ENCODE assay signal across 8 cellular contexts in genomic region chr10:70816220-70816894, GRCh38. TPM values are rescaled to one million over a fixed set of nuclear protein-coding genes. Genes with fewer than 3 reads are reported as not detected.
A peak's percentile ranks its signal among the peaks of the same experiment; 100 is the strongest.
DNase-seq lines count a peak whose midpoint lies in the region; ATAC-seq, FAIRE-seq and TF ChIP-seq lines count a peak whose summit lies in the region.

No MANE protein-coding gene starts in this region.

- no peak overlapping the region for H3K4ac ChIP-seq in neuronal stem cell (ENCODE audit: low read length)

- no peak for TF ChIP-seq POLR2A in gastroesophageal sphincter (IDR thresholded peaks at IDR 0.05)

- peak overlapping the region; percentile 32 for H2BK15ac ChIP-seq in neuronal stem cell (ENCODE audit: low read length)

- no peak overlapping the region for H4K91ac ChIP-seq in neuronal stem cell (ENCODE audit: low read depth, low read length, poor library complexity)

- H3K14ac ChIP-seq in neuronal stem cell (ENCODE audit: low read length): no peak overlapping the region

- no peak overlapping the region for H2BK12ac ChIP-seq in neuronal stem cell (ENCODE audit: low read length)

- H3K9me3 ChIP-seq in SJCRH30 (replicated peaks) (no peaks in the 10 kb centered on the region), gastroesophageal sphincter (no peaks in the 10 kb centered on the region), neuronal stem cell (replicated peaks in 1 of 2; ENCODE audit: control insufficient read depth in 2 of 2, insufficient read depth in 1 of 2, low read depth in 1 of 2, low read length in 2 of 2) (no peaks in the 10 kb centered on the region), tibial artery (no peaks in the 10 kb centered on the region)

- no peaks in the 10 kb centered on the region for H3K79me1 ChIP-seq in neuronal stem cell (ENCODE audit: low read depth, low read length)

- in situ Hi-C loops in Caki2 (cut with HindIII; ENCODE audit: low pct_unique_long_range_greater_than_20kb, low sequenced_read_pairs): no loop called here

- no peak for TF ChIP-seq EP300 in gastroesophageal sphincter (IDR thresholded peaks at IDR 0.05)

- H2BK120ac ChIP-seq in neuronal stem cell (ENCODE audit: low read depth, low read length): no peak overlapping the region

- peaks cover 8 to 16% of the 10 kb centered on the region in 2 donors for H3K36me3 Mint-ChIP-seq in activated naive CD4-positive, alpha-beta T cell treated with anti-CD3 and anti-CD28 coated beads, Interleukin-2, amount 50 U/mL, for 72 hours

- H3K27ac ChIP-seq in SJCRH30 (peak overlapping the region; percentile 70), gastroesophageal sphincter (peak overlapping the region; percentile 81 to 98 (median 95)), neuronal stem cell (replicated peaks; ENCODE audit: low read length) (peak overlapping the region; percentile 90), tibial artery (peak overlapping the region; percentile 87 to 93)

- peak overlapping the region; percentile 90 to 92 for H3K27ac Mint-ChIP-seq in activated naive CD4-positive, alpha-beta T cell treated with anti-CD3 and anti-CD28 coated beads, Interleukin-2, amount 50 U/mL, for 72 hours

- peak overlapping the region; percentile 95 for H3K9ac ChIP-seq in neuronal stem cell (ENCODE audit: low read depth, low read length, poor library complexity)

- peak; percentile 94 for FAIRE-seq in HTR-8/SVneo (lab: Jason Lieb, UNC)

- peak overlapping the region; percentile 88 for H2AFZ ChIP-seq in neuronal stem cell (ENCODE audit: low read length)

- no peaks in the 10 kb centered on the region for H3K4me1 ChIP-seq in SJCRH30
- peaks cover 0 to 35% (median 15%) of the 10 kb centered on the region in 3 donors for H3K4me1 ChIP-seq in gastroesophageal sphincter
- no peaks in the 10 kb centered on the region for H3K4me1 ChIP-seq in neuronal stem cell (ENCODE audit: control insufficient read depth in 2 of 2, insufficient read depth in 1 of 2, low read depth in 1 of 2, low read length in 2 of 2)
- H3K4me1 ChIP-seq in tibial artery: peaks cover 0 to 16% (median 8%) of the 10 kb centered on the region in 4 donors

- DNase-seq in Caki2 (ENCODE audit: low read depth): peak; percentile 90
- peak; percentile 93 for DNase-seq in HTR-8/SVneo (ENCODE audit: insufficient read length, low spot score)
- DNase-seq in SJCRH30: peak; percentile 73 to 84
- DNase-seq in activated naive CD4-positive, alpha-beta T cell treated with anti-CD3 and anti-CD28 coated beads, Interleukin-2, amount 50 U/mL, for 72 hours (ENCODE audit: low spot score in 2 of 2): peak; percentile 34 to 61
- DNase-seq in neuronal stem cell (ENCODE audit: low spot score): peak; percentile 59
- peak; percentile 65 to 82 for DNase-seq in tibial artery

- peak overlapping the region; percentile 99 for H3K18ac ChIP-seq in neuronal stem cell (ENCODE audit: low read length)

- peaks cover 10% of the 10 kb centered on the region; the same call in 1 of the 2 replicates for H3K36me3 ChIP-seq in SJCRH30
- peaks cover 0 to 27% of the 10 kb centered on the region in 2 donors for H3K36me3 ChIP-seq in gastroesophageal sphincter
- H3K36me3 ChIP-seq in neuronal stem cell (replicated peaks in 1 of 2; ENCODE audit: control insufficient read depth in 2 of 2, insufficient read depth in 2 of 2, low read length in 2 of 2): peaks cover 9 to 43% of the 10 kb centered on the region in 2 donors
- H3K36me3 ChIP-seq in tibial artery: peaks cover 0 to 34% (median 6%) of the 10 kb centered on the region in 3 donors

- H3K4me2 ChIP-seq in neuronal stem cell (ENCODE audit: insufficient read depth, low read length, poor library complexity, severe bottlenecking): peak overlapping the region; percentile 74

- H4K8ac ChIP-seq in neuronal stem cell (ENCODE audit: low read depth, low read length): no peak overlapping the region

- peak overlapping the region; percentile 45 for H2AK5ac ChIP-seq in neuronal stem cell (ENCODE audit: low read depth, low read length)

- intact Hi-C loops in tibial artery (cut with DNase I; ENCODE audit: low total_unique reads): no loop called here

- no peak for TF ChIP-seq CTCF in gastroesophageal sphincter (IDR thresholded peaks at IDR 0.05)
- TF ChIP-seq CTCF in tibial artery (IDR thresholded peaks at IDR 0.05): no peak

- H3K27me3 ChIP-seq in SJCRH30 (no peaks in the 10 kb centered on the region), gastroesophageal sphincter (no peaks in the 10 kb centered on the region), neuronal stem cell (ENCODE audit: control insufficient read depth in 3 of 3, insufficient read depth in 3 of 3, low read depth in 1 of 3, low read length in 3 of 3) (peaks cover 0 to 7% (median 0%) of the 10 kb centered on the region in 3 experiments), tibial artery (no peaks in the 10 kb centered on the region)

- peak overlapping the region; percentile 98 for H3K23ac ChIP-seq in neuronal stem cell (ENCODE audit: low read depth, low read length, poor library complexity)

- H3K4me3 ChIP-seq in SJCRH30: peak overlapping the region; percentile 86
- peak overlapping the region; percentile 68 to 92 for H3K4me3 ChIP-seq in gastroesophageal sphincter
- H3K4me3 ChIP-seq in neuronal stem cell (ENCODE audit: low read length in 2 of 2): peak overlapping the region; percentile 71 to 91
- H3K4me3 ChIP-seq in tibial artery: peak overlapping the region; percentile 80 to 81

- H2BK5ac ChIP-seq in neuronal stem cell (ENCODE audit: low read length): peak overlapping the region; percentile 59

- no peaks in the 10 kb centered on the region for H3K9me3 Mint-ChIP-seq in activated naive CD4-positive, alpha-beta T cell treated with anti-CD3 and anti-CD28 coated beads, Interleukin-2, amount 50 U/mL, for 72 hours

- ATAC-seq in GM21367 (IDR thresholded peaks at IDR 0.05; ENCODE audit: unreplicated experiment) (peak; percentile 34), gastroesophageal sphincter (peak; percentile 80)
- ATAC-seq in activated naive CD4-positive, alpha-beta T cell treated with anti-CD3 and anti-CD28 coated beads, Interleukin-2, amount 50 U/mL, for 72 hours: peak; percentile 51 to 55

- 0 to 1% methylated on average over 5 to 6 of the region's 43 CpGs for WGBS in gastroesophageal sphincter (ENCODE audit: low coverage in 1 of 2), 2 donors
- WGBS in neuronal stem cell (ENCODE audit: extremely low coverage in 2 of 2, insufficient read length in 2 of 2, insufficient replicate concordance in 1 of 2), 2 donors: no CpG with 5 or more reads among the region's 43 CpGs

RNA-seq across cellular contexts. Expression of gene SGPL1, which starts 0.6 kb away (rescaled TPM):
- 25.5 and 45.9 TPM in 2 replicates for total RNA-seq in Caki2 (2014; rRNA removed; shearing (Covaris generic); ENCODE audit: low replicate concordance)
- total RNA-seq in SJCRH30 (2014; rRNA removed; shearing (Covaris generic)): 37.9 and 41.4 TPM in 2 replicates
- total RNA-seq in activated naive CD4-positive, alpha-beta T cell treated with anti-CD3 and anti-CD28 coated beads, Interleukin-2, amount 50 U/mL, for 72 hours: 10 to 100 TPM; 21.8 to 23.9 TPM
- 10 to 100 TPM; 23.0 to 28.1 (median 24.4) TPM for total RNA-seq in gastroesophageal sphincter
- 23.0 TPM for polyA plus RNA-seq in neuronal stem cell (2013, experiment 1 of 2)
- 23.0 TPM for polyA plus RNA-seq in neuronal stem cell (2013, experiment 2 of 2)

RNA-seq across cellular contexts. Expression of gene TBATA, which starts 31.2 kb away (rescaled TPM):
- not detected in 2 replicates for total RNA-seq in Caki2 (2014; rRNA removed; shearing (Covaris generic); ENCODE audit: low replicate concordance)
- total RNA-seq in SJCRH30 (2014; rRNA removed; shearing (Covaris generic)): not detected in 2 replicates
- not detected for total RNA-seq in activated naive CD4-positive, alpha-beta T cell treated with anti-CD3 and anti-CD28 coated beads, Interleukin-2, amount 50 U/mL, for 72 hours
- not detected for total RNA-seq in gastroesophageal sphincter
- polyA plus RNA-seq in neuronal stem cell (2013, experiment 1 of 2): not detected
- polyA plus RNA-seq in neuronal stem cell (2013, experiment 2 of 2): not detected

Comparison
In these comparisons a context has a peak if more than half of its experiments do, and no peak if none do; other contexts are left out.
1. Peak in every context shown above with its lines: DNase-seq, ATAC-seq, H3K4me3 ChIP-seq and H3K27ac ChIP-seq.